Comparison of ENCODE assay signal across 24 cellular contexts in genomic region chr2:126790987-126791780, GRCh38.
"Had no signal": no experiment of that assay in that cellular context is flagged by ENCODE, and none has a peak within 500 bp of the region (broad histone marks: within the 10 kb centered on the region; RNA-seq: fewer than 3 reads in every experiment).

No MANE protein-coding gene starts in this region.

- H3K4me3 Mint-ChIP-seq: activated CD8-positive, alpha-beta T cell treated with anti-CD3 and anti-CD28 coated beads for 36 hours; activated naive CD8-positive, alpha-beta T cell treated with anti-CD3 and anti-CD28 coated beads, Interleukin-2, amount 10 ng/mL, durations not matched to agents 7 days and 5 days; activated T-helper 17 cell treated with anti-CD3 and anti-CD28 coated beads, Interleukin-2, amount 50 U/mL, for 72 hours; T-cell had no signal

- DNase-seq: activated CD4-positive, alpha-beta T cell treated with anti-CD3 and anti-CD28 coated beads for 4 hours; activated CD8-positive, alpha-beta T cell treated with anti-CD3 and anti-CD28 coated beads for 36 hours; activated naive CD4-positive, alpha-beta T cell treated with anti-CD3 and anti-CD28 coated beads, Interleukin-2, amount 50 U/mL, for 16 hours; activated naive CD8-positive, alpha-beta T cell treated with anti-CD3 and anti-CD28 coated beads, Interleukin-2, amount 10 ng/mL, durations not matched to agents 7 days and 5 days; activated T-cell treated with anti-CD3 and anti-CD28 coated beads for 4 hours; activated T-cell treated with anti-CD3 and anti-CD28 coated beads, Interleukin-2, amount 50 U/mL, for 48 hours; anterior cingulate cortex; MV-4-11; NCI-H1092 treated with DMSO at 0.1 percent for 48 hours; NCI-H1417 treated with DMSO at 0.1 percent for 48 hours; NCI-H1694; NCI-H2029; NCI-H345; NCI-H510A; NCI-H526 treated with DMSO at 0.1 percent for 48 hours; NCI-H82; T-cell; T-helper 2 cell had no signal

- H3K4me1 ChIP-seq: adrenal gland had no signal

- H3K9ac ChIP-seq: KMS-11 had no signal

- ATAC-seq: activated CD8-positive, alpha-beta T cell treated with anti-CD3 and anti-CD28 coated beads for 36 hours; activated T-helper 17 cell treated with anti-CD3 and anti-CD28 coated beads, Interleukin-2, amount 50 U/mL, for 72 hours; Right ventricle myocardium inferior; T-cell had no signal

- H3K27me3 ChIP-seq: adrenal gland had no signal

- H3K27ac ChIP-seq: adrenal gland, KMS-11, SK-N-MC, VCaP had no signal

- H3K9me3 Mint-ChIP-seq: activated CD8-positive, alpha-beta T cell treated with anti-CD3 and anti-CD28 coated beads for 36 hours; activated naive CD8-positive, alpha-beta T cell treated with anti-CD3 and anti-CD28 coated beads, Interleukin-2, amount 10 ng/mL, durations not matched to agents 7 days and 5 days; activated T-helper 17 cell treated with anti-CD3 and anti-CD28 coated beads, Interleukin-2, amount 50 U/mL, for 72 hours; T-cell had no signal

- H3K9me3 ChIP-seq: adrenal gland had no signal

- H3K4me1 Mint-ChIP-seq: activated naive CD8-positive, alpha-beta T cell treated with anti-CD3 and anti-CD28 coated beads, Interleukin-2, amount 10 ng/mL, durations not matched to agents 7 days and 5 days; activated T-helper 17 cell treated with anti-CD3 and anti-CD28 coated beads, Interleukin-2, amount 50 U/mL, for 72 hours; T-cell had no signal

- H3K4me3 ChIP-seq: adrenal gland, SK-N-MC had no signal

- H3K36me3 Mint-ChIP-seq: activated naive CD8-positive, alpha-beta T cell treated with anti-CD3 and anti-CD28 coated beads, Interleukin-2, amount 10 ng/mL, durations not matched to agents 7 days and 5 days; T-cell had no signal

- H3K36me3 ChIP-seq: adrenal gland had no signal

- H3K27ac Mint-ChIP-seq: activated CD8-positive, alpha-beta T cell treated with anti-CD3 and anti-CD28 coated beads for 36 hours; activated naive CD8-positive, alpha-beta T cell treated with anti-CD3 and anti-CD28 coated beads, Interleukin-2, amount 10 ng/mL, durations not matched to agents 7 days and 5 days; activated T-helper 17 cell treated with anti-CD3 and anti-CD28 coated beads, Interleukin-2, amount 50 U/mL, for 72 hours; T-cell had no signal

- H3K4me2 ChIP-seq: KMS-11 had no signal
